In the genomic region with DNA sequence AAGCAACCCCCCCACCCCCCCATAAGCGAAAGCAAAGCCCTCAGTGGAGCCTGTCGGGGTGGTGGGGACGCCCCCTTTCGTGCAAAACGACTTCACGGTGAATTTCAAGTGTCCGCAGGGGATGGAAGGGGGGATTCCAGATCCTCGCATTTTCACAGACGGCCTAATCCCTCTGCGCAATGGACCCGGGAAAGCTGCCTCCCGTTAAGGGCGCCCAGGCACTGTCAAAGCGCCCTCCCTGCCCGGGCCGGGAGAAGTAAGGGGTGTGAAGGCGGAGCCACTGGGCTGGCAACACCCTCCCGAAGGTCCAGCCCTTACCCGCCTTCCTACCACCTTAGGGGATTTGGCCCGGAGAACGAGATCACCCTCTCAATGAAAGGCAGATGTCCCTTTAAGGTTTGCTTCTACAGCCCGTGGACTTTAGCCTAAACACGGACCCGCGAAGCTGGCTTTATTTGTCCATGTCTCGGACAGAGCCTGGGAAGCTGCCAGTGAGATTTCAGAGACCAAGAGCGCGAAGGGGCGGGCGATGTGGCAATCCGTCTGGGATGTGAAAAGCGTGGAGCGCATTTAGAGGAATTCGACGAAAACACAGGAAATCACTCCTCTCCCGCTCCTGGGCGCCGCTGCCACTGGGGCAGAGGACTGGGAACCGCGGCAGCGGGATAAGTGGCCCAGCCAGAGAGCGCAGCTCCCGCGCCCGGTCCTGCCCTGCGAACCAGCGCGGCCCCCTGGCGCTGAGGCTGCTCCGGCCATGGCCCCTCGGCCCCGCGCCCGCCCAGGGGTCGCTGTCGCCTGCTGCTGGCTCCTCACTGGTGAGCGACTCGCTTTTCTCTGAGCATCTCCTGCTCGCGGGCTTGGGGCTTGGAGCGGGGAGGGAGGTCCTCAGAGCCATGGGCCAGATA, we compare ENCODE assay signal across 8 cellular contexts. TPM values are rescaled to one million over a fixed set of nuclear protein-coding genes. Genes with fewer than 3 reads are reported as not detected.
A peak's percentile ranks its signal among the peaks of the same experiment; 100 is the strongest.
DNase-seq lines count a peak whose midpoint lies in the region; ATAC-seq and TF ChIP-seq lines count a peak whose summit lies in the region.

A gene (plus strand): TSS at position 317 of the 905 bp plus-strand sequence. CDS start 438 bp downstream, at position 755.
A gene with protein sequence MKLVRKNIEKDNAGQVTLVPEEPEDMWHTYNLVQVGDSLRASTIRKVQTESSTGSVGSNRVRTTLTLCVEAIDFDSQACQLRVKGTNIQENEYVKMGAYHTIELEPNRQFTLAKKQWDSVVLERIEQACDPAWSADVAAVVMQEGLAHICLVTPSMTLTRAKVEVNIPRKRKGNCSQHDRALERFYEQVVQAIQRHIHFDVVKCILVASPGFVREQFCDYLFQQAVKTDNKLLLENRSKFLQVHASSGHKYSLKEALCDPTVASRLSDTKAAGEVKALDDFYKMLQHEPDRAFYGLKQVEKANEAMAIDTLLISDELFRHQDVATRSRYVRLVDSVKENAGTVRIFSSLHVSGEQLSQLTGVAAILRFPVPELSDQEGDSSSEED (plus strand): TSS at position 317 of the 905 bp plus-strand sequence. CDS start 12,479 bp downstream, outside the sequence.

- peak within 1 kb of the TSS; percentile 75 to 83 (median 80) for H3K4me3 ChIP-seq in sigmoid colon

- peaks cover 21% of the 10 kb centered on the region for H3K4me1 Mint-ChIP-seq in T-helper 2 cell treated with Interferon-gamma antibody and Interleukin-4, amounts not matched to agents 5 μg/mL and 100 μg/mL, for 36 hours (ENCODE audit: low read depth)
- peaks cover 26% of the 10 kb centered on the region for H3K4me1 Mint-ChIP-seq in brain

- H3K4me1 ChIP-seq in sigmoid colon: peaks cover 0 to 40% (median 26%) of the 10 kb centered on the region in 4 donors

- peak in 2 of 4 donors; percentile 3 to 10 for TF ChIP-seq EP300 in sigmoid colon (IDR thresholded peaks at IDR 0.05)

- ATAC-seq in GM21423 (IDR thresholded peaks at IDR 0.05; ENCODE audit: unreplicated experiment): peak; percentile 78

- H3K4me3 Mint-ChIP-seq in T-helper 2 cell treated with Interferon-gamma antibody and Interleukin-4, amounts not matched to agents 5 μg/mL and 100 μg/mL, for 36 hours: peak within 1 kb of the TSS; percentile 83
- H3K4me3 Mint-ChIP-seq in brain: peak within 1 kb of the TSS; percentile 84 to 94 (median 87)

- intact Hi-C loops in sigmoid colon (cut with DNase I): loop anchor here (1.0 to 5.0 kb wide), 4 partner anchors 61 to 308 kb away; no protein-coding TSS in a partner anchor

- TF ChIP-seq POLR2A in sigmoid colon (IDR thresholded peaks at IDR 0.05): peak; percentile 23 to 32

- peak; percentile 32 to 50 for TF ChIP-seq CTCF in brain (conservative IDR thresholded peaks at IDR 0.05)
- peak in 1 of 4 experiments; percentile 22 for TF ChIP-seq CTCF in sigmoid colon (IDR thresholded peaks at IDR 0.05)

- H3K9me3 ChIP-seq in sigmoid colon: no peaks in the 10 kb centered on the region

- no peaks in the 10 kb centered on the region for H3K27me3 ChIP-seq in sigmoid colon

- WGBS in sigmoid colon, 2 donors: 1% methylated on average over 61 of the region's 61 CpGs

- H3K9me3 Mint-ChIP-seq in T-helper 2 cell treated with Interferon-gamma antibody and Interleukin-4, amounts not matched to agents 5 μg/mL and 100 μg/mL, for 36 hours: no peaks in the 10 kb centered on the region
- H3K9me3 Mint-ChIP-seq in brain: peaks cover 0 to 2% (median 0%) of the 10 kb centered on the region in 5 experiments

- H3K36me3 ChIP-seq in sigmoid colon: no peaks in the 10 kb centered on the region

- DNase-seq in DMS79 treated with DMSO at 0.1 percent for 48 hours (lab: John Stamatoyannopoulos, UW): peak; percentile 58
- DNase-seq in HT1080 (ENCODE audit: low read depth): peak; percentile 80
- peak; percentile 43 for DNase-seq in T-helper 2 cell treated with Interferon-gamma antibody and Interleukin-4, amounts not matched to agents 5 μg/mL and 100 μg/mL, for 36 hours (ENCODE audit: low spot score)
- DNase-seq in iPS DF 19.7 (ENCODE audit: low read depth, low spot score): peak; percentile 35
- peak; percentile 95 for DNase-seq in sigmoid colon
- DNase-seq in NCI-H187 (lab: John Stamatoyannopoulos, UW): no peak

- peaks cover 49% of the 10 kb centered on the region for H3K27me3 Mint-ChIP-seq in T-helper 2 cell treated with Interferon-gamma antibody and Interleukin-4, amounts not matched to agents 5 μg/mL and 100 μg/mL, for 36 hours (ENCODE audit: low read depth)
- H3K27me3 Mint-ChIP-seq in brain: peaks cover 56% of the 10 kb centered on the region

- peak within 1 kb of the TSS; percentile 91 to 97 (median 95) for H3K27ac ChIP-seq in sigmoid colon

- no peak within 1 kb of the TSS for H3K27ac Mint-ChIP-seq in T-helper 2 cell treated with Interferon-gamma antibody and Interleukin-4, amounts not matched to agents 5 μg/mL and 100 μg/mL, for 36 hours
- peak within 1 kb of the TSS in 3 of 5 experiments; percentile 24 to 82 (median 59) for H3K27ac Mint-ChIP-seq in brain

- H3K36me3 Mint-ChIP-seq in T-helper 2 cell treated with Interferon-gamma antibody and Interleukin-4, amounts not matched to agents 5 μg/mL and 100 μg/mL, for 36 hours (ENCODE audit: low read depth): no peaks in the 10 kb centered on the region
- H3K36me3 Mint-ChIP-seq in brain: no peaks in the 10 kb centered on the region

RNA-seq across cellular contexts. Expression of the first gene that starts in this region (rescaled TPM):
- 2.5 and 5.6 TPM in 2 replicates for total RNA-seq in HT1080 (2014; rRNA removed; shearing (Covaris generic))
- 1.4 and 4.5 TPM in 2 replicates for polyA plus RNA-seq in HT1080 (2015; cell fraction: cytosol; rRNA removed)
- polyA plus RNA-seq in HT1080 (2015; cell fraction: nucleus; rRNA removed): 7.3 and 7.5 TPM in 2 replicates
- 3.5 TPM for polyA plus RNA-seq in brain (ENCODE audit: insufficient read depth, low read depth, low replicate concordance)
- total RNA-seq in sigmoid colon: 100 to 1,000 TPM; 162 to 511 (median 209) TPM
- polyA plus RNA-seq in sigmoid colon: 1 to 10 TPM; 1.8 to 8.0 (median 4.4) TPM

RNA-seq across cellular contexts. Expression of the second gene that starts in this region (rescaled TPM):
- 22.2 and 22.5 TPM in 2 replicates for total RNA-seq in HT1080 (2014; rRNA removed; shearing (Covaris generic))
- polyA plus RNA-seq in HT1080 (2015; cell fraction: cytosol; rRNA removed): 11.9 and 12.3 TPM in 2 replicates
- polyA plus RNA-seq in HT1080 (2015; cell fraction: nucleus; rRNA removed): 12.5 and 15.2 TPM in 2 replicates
- polyA plus RNA-seq in brain (ENCODE audit: insufficient read depth, low read depth, low replicate concordance): 4.8 TPM
- total RNA-seq in sigmoid colon: 10 to 100 TPM; 37.1 to 60.1 (median 44.7) TPM
- polyA plus RNA-seq in sigmoid colon: 1 to 10 TPM; 3.9 to 8.3 (median 7.8) TPM

Comparison
In these comparisons a context has a peak if more than half of its experiments do, and no peak if none do; other contexts are left out.
1. RNA of the first gene that starts in this region (total RNA-seq): 162 to 511 TPM in sigmoid colon; 2.5 to 5.6 TPM in HT1080; every median in the first group is over 10 times any median in the second.
2. DNase-seq: peak in DMS79 treated with DMSO at 0.1 percent for 48 hours (single experiment), HT1080 (single experiment), T-helper 2 cell treated with Interferon-gamma antibody and Interleukin-4, amounts not matched to agents 5 μg/mL and 100 μg/mL, for 36 hours (single experiment), iPS DF 19.7 (single experiment) and sigmoid colon (single experiment); none in NCI-H187 (0 of 2).